In genomic region chr1:205121660-205122488, GRCh38 we compare ENCODE assay signal across 1 cellular context.
A peak's percentile ranks its signal among the peaks of the same experiment; 100 is the strongest.
TF ChIP-seq lines count a peak whose summit lies in the region.

A gene with protein sequence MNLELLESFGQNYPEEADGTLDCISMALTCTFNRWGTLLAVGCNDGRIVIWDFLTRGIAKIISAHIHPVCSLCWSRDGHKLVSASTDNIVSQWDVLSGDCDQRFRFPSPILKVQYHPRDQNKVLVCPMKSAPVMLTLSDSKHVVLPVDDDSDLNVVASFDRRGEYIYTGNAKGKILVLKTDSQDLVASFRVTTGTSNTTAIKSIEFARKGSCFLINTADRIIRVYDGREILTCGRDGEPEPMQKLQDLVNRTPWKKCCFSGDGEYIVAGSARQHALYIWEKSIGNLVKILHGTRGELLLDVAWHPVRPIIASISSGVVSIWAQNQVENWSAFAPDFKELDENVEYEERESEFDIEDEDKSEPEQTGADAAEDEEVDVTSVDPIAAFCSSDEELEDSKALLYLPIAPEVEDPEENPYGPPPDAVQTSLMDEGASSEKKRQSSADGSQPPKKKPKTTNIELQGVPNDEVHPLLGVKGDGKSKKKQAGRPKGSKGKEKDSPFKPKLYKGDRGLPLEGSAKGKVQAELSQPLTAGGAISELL (minus strand): TSS chr1:205121978. CDS start chr1:205121873, 105 bp downstream.

TF ChIP-seq in HepG2, 621 proteins besides CTCF, POLR2A, EP300 and RAD21 (continued from another document and continues in another):
- TF ChIP-seq, protein P1, sequence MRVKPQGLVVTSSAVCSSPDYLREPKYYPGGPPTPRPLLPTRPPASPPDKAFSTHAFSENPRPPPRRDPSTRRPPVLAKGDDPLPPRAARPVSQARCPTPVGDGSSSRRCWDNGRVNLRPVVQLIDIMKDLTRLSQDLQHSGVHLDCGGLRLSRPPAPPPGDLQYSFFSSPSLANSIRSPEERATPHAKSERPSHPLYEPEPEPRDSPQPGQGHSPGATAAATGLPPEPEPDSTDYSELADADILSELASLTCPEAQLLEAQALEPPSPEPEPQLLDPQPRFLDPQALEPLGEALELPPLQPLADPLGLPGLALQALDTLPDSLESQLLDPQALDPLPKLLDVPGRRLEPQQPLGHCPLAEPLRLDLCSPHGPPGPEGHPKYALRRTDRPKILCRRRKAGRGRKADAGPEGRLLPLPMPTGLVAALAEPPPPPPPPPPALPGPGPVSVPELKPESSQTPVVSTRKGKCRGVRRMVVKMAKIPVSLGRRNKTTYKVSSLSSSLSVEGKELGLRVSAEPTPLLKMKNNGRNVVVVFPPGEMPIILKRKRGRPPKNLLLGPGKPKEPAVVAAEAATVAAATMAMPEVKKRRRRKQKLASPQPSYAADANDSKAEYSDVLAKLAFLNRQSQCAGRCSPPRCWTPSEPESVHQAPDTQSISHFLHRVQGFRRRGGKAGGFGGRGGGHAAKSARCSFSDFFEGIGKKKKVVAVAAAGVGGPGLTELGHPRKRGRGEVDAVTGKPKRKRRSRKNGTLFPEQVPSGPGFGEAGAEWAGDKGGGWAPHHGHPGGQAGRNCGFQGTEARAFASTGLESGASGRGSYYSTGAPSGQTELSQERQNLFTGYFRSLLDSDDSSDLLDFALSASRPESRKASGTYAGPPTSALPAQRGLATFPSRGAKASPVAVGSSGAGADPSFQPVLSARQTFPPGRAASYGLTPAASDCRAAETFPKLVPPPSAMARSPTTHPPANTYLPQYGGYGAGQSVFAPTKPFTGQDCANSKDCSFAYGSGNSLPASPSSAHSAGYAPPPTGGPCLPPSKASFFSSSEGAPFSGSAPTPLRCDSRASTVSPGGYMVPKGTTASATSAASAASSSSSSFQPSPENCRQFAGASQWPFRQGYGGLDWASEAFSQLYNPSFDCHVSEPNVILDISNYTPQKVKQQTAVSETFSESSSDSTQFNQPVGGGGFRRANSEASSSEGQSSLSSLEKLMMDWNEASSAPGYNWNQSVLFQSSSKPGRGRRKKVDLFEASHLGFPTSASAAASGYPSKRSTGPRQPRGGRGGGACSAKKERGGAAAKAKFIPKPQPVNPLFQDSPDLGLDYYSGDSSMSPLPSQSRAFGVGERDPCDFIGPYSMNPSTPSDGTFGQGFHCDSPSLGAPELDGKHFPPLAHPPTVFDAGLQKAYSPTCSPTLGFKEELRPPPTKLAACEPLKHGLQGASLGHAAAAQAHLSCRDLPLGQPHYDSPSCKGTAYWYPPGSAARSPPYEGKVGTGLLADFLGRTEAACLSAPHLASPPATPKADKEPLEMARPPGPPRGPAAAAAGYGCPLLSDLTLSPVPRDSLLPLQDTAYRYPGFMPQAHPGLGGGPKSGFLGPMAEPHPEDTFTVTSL (CRISPR knock-in tag; IDR thresholded peaks at IDR 0.05; ENCODE audit: borderline replicate concordance): peak; percentile 10; the same call in 1 of the 2 replicates
- TF ChIP-seq ZNF564 (CRISPR knock-in tag; IDR thresholded peaks at IDR 0.05) (no peak), NFYB (CRISPR knock-in tag; IDR thresholded peaks at IDR 0.05) (0 out of 2 replicates have a peak, but pooled peaks have one; percentile 35), SMYD3 (CRISPR knock-in tag; IDR thresholded peaks at IDR 0.05) (peak; percentile 93; the same call in 1 of the 2 replicates), MIER2 (CRISPR knock-in tag; IDR thresholded peaks at IDR 0.05) (peak; percentile 79), MED8 (CRISPR knock-in tag; IDR thresholded peaks at IDR 0.05; ENCODE audit: insufficient replicate concordance) (no peak), IKZF1 (IDR thresholded peaks at IDR 0.05) (no peak), ZNF263 (CRISPR knock-in tag; IDR thresholded peaks at IDR 0.05) (no peak), ZNF720 (CRISPR knock-in tag; IDR thresholded peaks at IDR 0.05) (no peak), MTA1 (CRISPR knock-in tag; IDR thresholded peaks at IDR 0.05; ENCODE audit: borderline replicate concordance) (no peak), NCOA1 (CRISPR knock-in tag; IDR thresholded peaks at IDR 0.05) (peak; percentile 71), ZNF383 (CRISPR knock-in tag; IDR thresholded peaks at IDR 0.05; ENCODE audit: borderline replicate concordance) (no peak), EHMT2 (IDR thresholded peaks at IDR 0.05; ENCODE audit: borderline replicate concordance, low read depth, low read length) (peak; percentile 95; the same call in 1 of the 2 replicates), MBNL3 (CRISPR knock-in tag; conservative IDR thresholded peaks at IDR 0.05) (no peak), ZNF598 (CRISPR knock-in tag; IDR thresholded peaks at IDR 0.05; ENCODE audit: borderline replicate concordance) (no peak), ZNF543 (CRISPR knock-in tag; IDR thresholded peaks at IDR 0.05) (no peak), MTF2 (CRISPR knock-in tag; IDR thresholded peaks at IDR 0.05; ENCODE audit: borderline replicate concordance) (no peak), CAMTA2 (CRISPR knock-in tag; IDR thresholded peaks at IDR 0.05; ENCODE audit: borderline replicate concordance) (no peak), BRF2 (CRISPR knock-in tag; IDR thresholded peaks at IDR 0.05) (no peak), ATM (IDR thresholded peaks at IDR 0.05; ENCODE audit: borderline replicate concordance) (no peak), JDP2 (CRISPR knock-in tag; IDR thresholded peaks at IDR 0.05; ENCODE audit: borderline replicate concordance) (no peak), ZNF431 (CRISPR knock-in tag; IDR thresholded peaks at IDR 0.05; ENCODE audit: borderline replicate concordance, low read depth) (no peak; the same call in 1 of the 2 replicates), SP1 (IDR thresholded peaks at IDR 0.05) (no peak), SP1 (CRISPR knock-in tag; IDR thresholded peaks at IDR 0.05) (peak; percentile 84), FOXP1 (IDR thresholded peaks at IDR 0.05) (no peak), FOXP1 (CRISPR knock-in tag; IDR thresholded peaks at IDR 0.05) (peak; percentile 73), AHR (CRISPR knock-in tag; IDR thresholded peaks at IDR 0.05) (0 out of 2 replicates have a peak, but pooled peaks have one; percentile 69), SOX13 (IDR thresholded peaks at IDR 0.05) (no peak), SOX13 (CRISPR knock-in tag; conservative IDR thresholded peaks at IDR 0.05 in 1 of 2, IDR thresholded peaks at IDR 0.05 in 1 of 2) (peak in 1 of 2 experiments; percentile 63; a peak in 2 of 4 replicates), ZFX (CRISPR knock-in tag; IDR thresholded peaks at IDR 0.05; ENCODE audit: low read depth) (peak; percentile 67), ZKSCAN8 (CRISPR knock-in tag; IDR thresholded peaks at IDR 0.05; ENCODE audit: borderline replicate concordance) (peak; percentile 88; the same call in 1 of the 2 replicates), MAFF (IDR thresholded peaks at IDR 0.05; ENCODE audit: low read depth, low read length) (0 out of 2 replicates have a peak, but pooled peaks have one; percentile 0), KLF9 (CRISPR knock-in tag; IDR thresholded peaks at IDR 0.05; ENCODE audit: low read depth) (0 out of 2 replicates have a peak, but pooled peaks have one; percentile 30), YY1 (IDR thresholded peaks at IDR 0.05; ENCODE audit: insufficient read depth, insufficient replicate concordance, low read depth, low read length) (peak; percentile 84), CBX2 (IDR thresholded peaks at IDR 0.05; ENCODE audit: low read depth, low read length) (no peak), CBX2 (CRISPR knock-in tag; IDR thresholded peaks at IDR 0.05; ENCODE audit: low read depth) (peak; percentile 56; the same call in 1 of the 2 replicates), ZFAT (CRISPR knock-in tag; conservative IDR thresholded peaks at IDR 0.05) (no peak)
- TF ChIP-seq, protein P2, sequence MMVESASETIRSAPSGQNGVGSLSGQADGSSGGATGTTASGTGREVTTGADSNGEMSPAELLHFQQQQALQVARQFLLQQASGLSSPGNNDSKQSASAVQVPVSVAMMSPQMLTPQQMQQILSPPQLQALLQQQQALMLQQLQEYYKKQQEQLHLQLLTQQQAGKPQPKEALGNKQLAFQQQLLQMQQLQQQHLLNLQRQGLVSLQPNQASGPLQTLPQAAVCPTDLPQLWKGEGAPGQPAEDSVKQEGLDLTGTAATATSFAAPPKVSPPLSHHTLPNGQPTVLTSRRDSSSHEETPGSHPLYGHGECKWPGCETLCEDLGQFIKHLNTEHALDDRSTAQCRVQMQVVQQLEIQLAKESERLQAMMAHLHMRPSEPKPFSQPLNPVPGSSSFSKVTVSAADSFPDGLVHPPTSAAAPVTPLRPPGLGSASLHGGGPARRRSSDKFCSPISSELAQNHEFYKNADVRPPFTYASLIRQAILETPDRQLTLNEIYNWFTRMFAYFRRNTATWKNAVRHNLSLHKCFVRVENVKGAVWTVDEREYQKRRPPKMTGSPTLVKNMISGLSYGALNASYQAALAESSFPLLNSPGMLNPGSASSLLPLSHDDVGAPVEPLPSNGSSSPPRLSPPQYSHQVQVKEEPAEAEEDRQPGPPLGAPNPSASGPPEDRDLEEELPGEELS (CRISPR knock-in tag; IDR thresholded peaks at IDR 0.05): peak; percentile 58
- TF ChIP-seq, protein P3, sequence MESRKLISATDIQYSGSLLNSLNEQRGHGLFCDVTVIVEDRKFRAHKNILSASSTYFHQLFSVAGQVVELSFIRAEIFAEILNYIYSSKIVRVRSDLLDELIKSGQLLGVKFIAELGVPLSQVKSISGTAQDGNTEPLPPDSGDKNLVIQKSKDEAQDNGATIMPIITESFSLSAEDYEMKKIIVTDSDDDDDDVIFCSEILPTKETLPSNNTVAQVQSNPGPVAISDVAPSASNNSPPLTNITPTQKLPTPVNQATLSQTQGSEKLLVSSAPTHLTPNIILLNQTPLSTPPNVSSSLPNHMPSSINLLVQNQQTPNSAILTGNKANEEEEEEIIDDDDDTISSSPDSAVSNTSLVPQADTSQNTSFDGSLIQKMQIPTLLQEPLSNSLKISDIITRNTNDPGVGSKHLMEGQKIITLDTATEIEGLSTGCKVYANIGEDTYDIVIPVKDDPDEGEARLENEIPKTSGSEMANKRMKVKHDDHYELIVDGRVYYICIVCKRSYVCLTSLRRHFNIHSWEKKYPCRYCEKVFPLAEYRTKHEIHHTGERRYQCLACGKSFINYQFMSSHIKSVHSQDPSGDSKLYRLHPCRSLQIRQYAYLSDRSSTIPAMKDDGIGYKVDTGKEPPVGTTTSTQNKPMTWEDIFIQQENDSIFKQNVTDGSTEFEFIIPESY (CRISPR knock-in tag; IDR thresholded peaks at IDR 0.05): peak; percentile 74
- TF ChIP-seq, protein P4, sequence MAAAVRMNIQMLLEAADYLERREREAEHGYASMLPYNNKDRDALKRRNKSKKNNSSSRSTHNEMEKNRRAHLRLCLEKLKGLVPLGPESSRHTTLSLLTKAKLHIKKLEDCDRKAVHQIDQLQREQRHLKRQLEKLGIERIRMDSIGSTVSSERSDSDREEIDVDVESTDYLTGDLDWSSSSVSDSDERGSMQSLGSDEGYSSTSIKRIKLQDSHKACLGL (CRISPR knock-in tag; IDR thresholded peaks at IDR 0.05): no peak
- TF ChIP-seq, protein P5, sequence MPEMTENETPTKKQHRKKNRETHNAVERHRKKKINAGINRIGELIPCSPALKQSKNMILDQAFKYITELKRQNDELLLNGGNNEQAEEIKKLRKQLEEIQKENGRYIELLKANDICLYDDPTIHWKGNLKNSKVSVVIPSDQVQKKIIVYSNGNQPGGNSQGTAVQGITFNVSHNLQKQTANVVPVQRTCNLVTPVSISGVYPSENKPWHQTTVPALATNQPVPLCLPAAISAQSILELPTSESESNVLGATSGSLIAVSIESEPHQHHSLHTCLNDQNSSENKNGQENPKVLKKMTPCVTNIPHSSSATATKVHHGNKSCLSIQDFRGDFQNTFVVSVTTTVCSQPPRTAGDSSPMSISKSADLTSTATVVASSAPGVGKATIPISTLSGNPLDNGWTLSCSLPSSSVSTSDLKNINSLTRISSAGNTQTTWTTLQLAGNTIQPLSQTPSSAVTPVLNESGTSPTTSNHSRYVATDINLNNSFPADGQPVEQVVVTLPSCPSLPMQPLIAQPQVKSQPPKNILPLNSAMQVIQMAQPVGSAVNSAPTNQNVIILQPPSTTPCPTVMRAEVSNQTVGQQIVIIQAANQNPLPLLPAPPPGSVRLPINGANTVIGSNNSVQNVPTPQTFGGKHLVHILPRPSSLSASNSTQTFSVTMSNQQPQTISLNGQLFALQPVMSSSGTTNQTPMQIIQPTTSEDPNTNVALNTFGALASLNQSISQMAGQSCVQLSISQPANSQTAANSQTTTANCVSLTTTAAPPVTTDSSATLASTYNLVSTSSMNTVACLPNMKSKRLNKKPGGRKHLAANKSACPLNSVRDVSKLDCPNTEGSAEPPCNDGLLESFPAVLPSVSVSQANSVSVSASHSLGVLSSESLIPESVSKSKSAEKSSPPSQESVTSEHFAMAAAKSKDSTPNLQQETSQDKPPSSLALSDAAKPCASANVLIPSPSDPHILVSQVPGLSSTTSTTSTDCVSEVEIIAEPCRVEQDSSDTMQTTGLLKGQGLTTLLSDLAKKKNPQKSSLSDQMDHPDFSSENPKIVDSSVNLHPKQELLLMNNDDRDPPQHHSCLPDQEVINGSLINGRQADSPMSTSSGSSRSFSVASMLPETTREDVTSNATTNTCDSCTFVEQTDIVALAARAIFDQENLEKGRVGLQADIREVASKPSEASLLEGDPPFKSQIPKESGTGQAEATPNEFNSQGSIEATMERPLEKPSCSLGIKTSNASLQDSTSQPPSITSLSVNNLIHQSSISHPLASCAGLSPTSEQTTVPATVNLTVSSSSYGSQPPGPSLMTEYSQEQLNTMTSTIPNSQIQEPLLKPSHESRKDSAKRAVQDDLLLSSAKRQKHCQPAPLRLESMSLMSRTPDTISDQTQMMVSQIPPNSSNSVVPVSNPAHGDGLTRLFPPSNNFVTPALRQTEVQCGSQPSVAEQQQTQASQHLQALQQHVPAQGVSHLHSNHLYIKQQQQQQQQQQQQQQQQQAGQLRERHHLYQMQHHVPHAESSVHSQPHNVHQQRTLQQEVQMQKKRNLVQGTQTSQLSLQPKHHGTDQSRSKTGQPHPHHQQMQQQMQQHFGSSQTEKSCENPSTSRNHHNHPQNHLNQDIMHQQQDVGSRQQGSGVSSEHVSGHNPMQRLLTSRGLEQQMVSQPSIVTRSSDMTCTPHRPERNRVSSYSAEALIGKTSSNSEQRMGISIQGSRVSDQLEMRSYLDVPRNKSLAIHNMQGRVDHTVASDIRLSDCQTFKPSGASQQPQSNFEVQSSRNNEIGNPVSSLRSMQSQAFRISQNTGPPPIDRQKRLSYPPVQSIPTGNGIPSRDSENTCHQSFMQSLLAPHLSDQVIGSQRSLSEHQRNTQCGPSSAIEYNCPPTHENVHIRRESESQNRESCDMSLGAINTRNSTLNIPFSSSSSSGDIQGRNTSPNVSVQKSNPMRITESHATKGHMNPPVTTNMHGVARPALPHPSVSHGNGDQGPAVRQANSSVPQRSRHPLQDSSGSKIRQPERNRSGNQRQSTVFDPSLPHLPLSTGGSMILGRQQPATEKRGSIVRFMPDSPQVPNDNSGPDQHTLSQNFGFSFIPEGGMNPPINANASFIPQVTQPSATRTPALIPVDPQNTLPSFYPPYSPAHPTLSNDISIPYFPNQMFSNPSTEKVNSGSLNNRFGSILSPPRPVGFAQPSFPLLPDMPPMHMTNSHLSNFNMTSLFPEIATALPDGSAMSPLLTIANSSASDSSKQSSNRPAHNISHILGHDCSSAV (CRISPR knock-in tag; IDR thresholded peaks at IDR 0.05; ENCODE audit: borderline replicate concordance): no peak
